Comparison of ENCODE assay signal across 8 cellular contexts in the genomic region with DNA sequence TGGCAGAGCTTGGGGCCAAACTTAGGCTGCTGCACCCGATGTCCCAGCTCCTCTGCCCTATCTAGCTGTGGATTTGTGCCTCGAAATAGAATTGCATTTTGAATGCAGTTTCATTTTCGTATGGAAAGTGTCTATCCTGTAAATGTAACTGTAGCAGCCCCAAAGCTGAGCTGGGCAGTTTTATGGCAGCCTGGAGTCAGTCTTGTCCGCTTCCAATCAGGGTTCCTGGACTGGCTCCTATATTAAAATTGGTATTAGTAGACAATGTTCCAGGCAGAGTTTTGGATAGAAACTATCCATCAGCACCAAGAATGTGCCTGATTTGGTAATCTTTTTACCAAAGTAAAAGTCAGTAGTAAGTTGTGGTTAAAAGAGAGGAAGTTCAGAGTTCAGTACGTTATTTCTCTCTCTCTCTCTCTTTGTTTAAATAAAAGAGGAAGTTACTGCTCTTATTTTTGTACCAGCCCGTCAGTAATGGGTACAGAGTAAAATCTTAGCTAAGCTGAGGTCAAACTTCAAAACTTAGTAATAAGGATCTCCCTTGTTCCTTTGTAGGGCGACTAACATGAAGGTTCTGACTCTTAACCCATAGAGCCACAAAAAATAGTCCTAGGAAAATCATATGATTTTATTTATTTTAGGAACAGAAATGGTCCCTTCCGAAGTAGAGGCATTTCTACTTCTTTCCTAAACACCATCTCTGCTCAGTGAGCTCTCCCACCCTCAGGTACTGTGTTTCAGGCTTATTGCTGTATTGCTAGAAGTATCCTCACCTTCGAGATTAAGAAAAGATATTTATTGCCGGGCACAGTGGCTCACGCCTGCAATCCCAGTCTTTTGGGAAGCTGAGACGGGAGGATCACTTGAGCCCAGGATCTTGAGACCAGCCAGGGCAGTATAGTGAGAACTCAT. TPM values are rescaled to one million over a fixed set of nuclear protein-coding genes. Genes with fewer than 3 reads are reported as not detected.
A peak's percentile ranks its signal among the peaks of the same experiment; 100 is the strongest.
DNase-seq lines count a peak whose midpoint lies in the region; ATAC-seq and TF ChIP-seq lines count a peak whose summit lies in the region.

No MANE protein-coding gene starts in this region.

- 40 to 52% (median 50%) methylated on average over 12 of the region's 12 CpGs for WGBS in stomach, 5 donors
- WGBS in prostate gland: 38% methylated on average over 12 of the region's 12 CpGs

- H3K36me3 Mint-ChIP-seq in CD8-positive, alpha-beta T cell: no peaks in the 10 kb centered on the region
- H3K36me3 Mint-ChIP-seq in activated T-helper 17 cell treated with anti-CD3 and anti-CD28 coated beads, Interleukin-2, amount 50 U/mL, for 72 hours (ENCODE audit: low read depth): no peaks in the 10 kb centered on the region
- H3K36me3 Mint-ChIP-seq in WTC11: no peaks in the 10 kb centered on the region

- peak overlapping the region; percentile 56 for H3K4me3 ChIP-seq in CD8-positive, alpha-beta T cell (ENCODE audit: low read depth, low read length)
- H3K4me3 ChIP-seq in stomach: peak overlapping the region; percentile 13 to 28 (median 26)
- H3K4me3 ChIP-seq in prostate gland: no peak overlapping the region

- no peaks in the 10 kb centered on the region for H3K9me3 Mint-ChIP-seq in CD8-positive, alpha-beta T cell
- no peaks in the 10 kb centered on the region for H3K9me3 Mint-ChIP-seq in activated T-helper 17 cell treated with anti-CD3 and anti-CD28 coated beads, Interleukin-2, amount 50 U/mL, for 72 hours
- no peaks in the 10 kb centered on the region for H3K9me3 Mint-ChIP-seq in WTC11

- H3K9me3 ChIP-seq in CD8-positive, alpha-beta T cell (ENCODE audit: low read length): no peaks in the 10 kb centered on the region
- H3K9me3 ChIP-seq in stomach: no peaks in the 10 kb centered on the region
- H3K9me3 ChIP-seq in prostate gland: no peaks in the 10 kb centered on the region

- no peaks in the 10 kb centered on the region for H3K27me3 ChIP-seq in CD8-positive, alpha-beta T cell (ENCODE audit: insufficient read depth, low read length)
- H3K27me3 ChIP-seq in stomach: no peaks in the 10 kb centered on the region
- H3K27me3 ChIP-seq in prostate gland (replicated peaks; ENCODE audit: insufficient read depth): no peaks in the 10 kb centered on the region

- TF ChIP-seq CTCF in CD8-positive, alpha-beta T cell (IDR thresholded peaks at IDR 0.05): no peak
- no peak for TF ChIP-seq CTCF in stomach (IDR thresholded peaks at IDR 0.05)
- no peak for TF ChIP-seq CTCF in prostate gland (IDR thresholded peaks at IDR 0.05)
- no peak for TF ChIP-seq CTCF in WTC11 (IDR thresholded peaks at IDR 0.05)

- H3K4me1 Mint-ChIP-seq in CD8-positive, alpha-beta T cell (ENCODE audit: low read depth): peaks cover 86% of the 10 kb centered on the region
- peaks cover 39% of the 10 kb centered on the region for H3K4me1 Mint-ChIP-seq in activated T-helper 17 cell treated with anti-CD3 and anti-CD28 coated beads, Interleukin-2, amount 50 U/mL, for 72 hours
- H3K4me1 Mint-ChIP-seq in WTC11: peaks cover 13% of the 10 kb centered on the region

- POLR2A ChIA-PET in CD8-positive, alpha-beta T cell (lab: Charles Lee): interaction anchor here (0.7 to 1.9 kb wide), 9 partner anchors 10 to 150 kb away, joined by 3 to 7 read pairs (median 5); a partner anchor contains a TSS
- POLR2A ChIA-PET in WTC11 (lab: Charles Lee): no interaction called here

- DNase-seq in CD8-positive, alpha-beta T cell: no peak
- no peak for DNase-seq in stomach
- DNase-seq in prostate gland (ENCODE audit: low spot score): no peak
- no peak for DNase-seq in WTC11 (ENCODE audit: low spot score)
- DNase-seq in cortex of kidney (lab: John Stamatoyannopoulos, UW): no peak

- peak overlapping the region; percentile 91 for H3K27ac Mint-ChIP-seq in CD8-positive, alpha-beta T cell
- H3K27ac Mint-ChIP-seq in activated T-helper 17 cell treated with anti-CD3 and anti-CD28 coated beads, Interleukin-2, amount 50 U/mL, for 72 hours: peak overlapping the region; percentile 87
- H3K27ac Mint-ChIP-seq in WTC11: no peak overlapping the region

- intact Hi-C loops in CD8-positive, alpha-beta T cell (cut with DNase I, micrococcal nuclease): loop anchor here (2.0 to 5.0 kb wide), 3 partner anchors 15 to 89 kb away; no protein-coding TSS in a partner anchor
- intact Hi-C loops in stomach (cut with DNase I; ENCODE audit: low total_unique reads): no loop called here
- intact Hi-C loops in prostate gland (cut with DNase I): no loop called here

- peak overlapping the region; percentile 30 for H3K27ac ChIP-seq in CD8-positive, alpha-beta T cell (ENCODE audit: low read depth, low read length)
- H3K27ac ChIP-seq in stomach: peak overlapping the region in 4 of 5 donors; percentile 49 to 66 (median 56)
- H3K27ac ChIP-seq in prostate gland: no peak overlapping the region

- H3K4me3 Mint-ChIP-seq in CD8-positive, alpha-beta T cell: peak overlapping the region; percentile 88
- H3K4me3 Mint-ChIP-seq in activated T-helper 17 cell treated with anti-CD3 and anti-CD28 coated beads, Interleukin-2, amount 50 U/mL, for 72 hours: peak overlapping the region; percentile 83
- no peak overlapping the region for H3K4me3 Mint-ChIP-seq in WTC11

- ATAC-seq in CD8-positive, alpha-beta T cell: peak; percentile 86
- ATAC-seq in GM19397 (IDR thresholded peaks at IDR 0.05; ENCODE audit: unreplicated experiment) (peak; percentile 72), HG03439 (IDR thresholded peaks at IDR 0.05; ENCODE audit: unreplicated experiment) (peak; percentile 75), WTC11 (no peak)
- ATAC-seq in activated T-helper 17 cell treated with anti-CD3 and anti-CD28 coated beads, Interleukin-2, amount 50 U/mL, for 72 hours (replicated peaks): peak; percentile 85

- H3K36me3 ChIP-seq in CD8-positive, alpha-beta T cell (ENCODE audit: insufficient read depth, low read length): no peaks in the 10 kb centered on the region
- H3K36me3 ChIP-seq in stomach: no peaks in the 10 kb centered on the region
- no peaks in the 10 kb centered on the region for H3K36me3 ChIP-seq in prostate gland

- TF ChIP-seq POLR2A in stomach (IDR thresholded peaks at IDR 0.05): no peak
- no peak for TF ChIP-seq POLR2A in prostate gland (IDR thresholded peaks at IDR 0.05)

- CTCF ChIA-PET in CD8-positive, alpha-beta T cell (lab: Charles Lee): interaction anchor here (0.7 to 5.0 kb wide), 14 partner anchors 8 to 173 kb away, joined by 3 to 19 read pairs (median 4); no protein-coding TSS in a partner anchor
- CTCF ChIA-PET in WTC11 (lab: Charles Lee): interaction anchor here (1.7 kb wide), 1 partner anchor 146 kb away, joined by 8 read pairs; no protein-coding TSS in a partner anchor

- H3K4me1 ChIP-seq in CD8-positive, alpha-beta T cell (ENCODE audit: insufficient read depth, low read length): peaks cover 68% of the 10 kb centered on the region
- peaks cover 0 to 51% (median 15%) of the 10 kb centered on the region in 4 donors for H3K4me1 ChIP-seq in stomach
- no peaks in the 10 kb centered on the region for H3K4me1 ChIP-seq in prostate gland (replicated peaks)

- TF ChIP-seq EP300 in stomach (IDR thresholded peaks at IDR 0.05): no peak

- H3K27me3 Mint-ChIP-seq in CD8-positive, alpha-beta T cell (ENCODE audit: low read depth): no peaks in the 10 kb centered on the region
- H3K27me3 Mint-ChIP-seq in activated T-helper 17 cell treated with anti-CD3 and anti-CD28 coated beads, Interleukin-2, amount 50 U/mL, for 72 hours: no peaks in the 10 kb centered on the region
- H3K27me3 Mint-ChIP-seq in WTC11 (ENCODE audit: low read depth): peaks cover 97% of the 10 kb centered on the region

TF ChIP-seq in WTC11, 78 proteins besides CTCF, POLR2A, EP300 and RAD21 (continues in another document):
- TF ChIP-seq CREM (CRISPR knock-in tag; IDR thresholded peaks at IDR 0.05) (no peak), NFATC4 (CRISPR knock-in tag; IDR thresholded peaks at IDR 0.05) (no peak), JUN (CRISPR knock-in tag; IDR thresholded peaks at IDR 0.05) (no peak), ZBTB21 (CRISPR knock-in tag; IDR thresholded peaks at IDR 0.05; ENCODE audit: borderline replicate concordance) (no peak), FOXK1 (CRISPR knock-in tag; IDR thresholded peaks at IDR 0.05) (no peak)
- TF ChIP-seq, protein P1, sequence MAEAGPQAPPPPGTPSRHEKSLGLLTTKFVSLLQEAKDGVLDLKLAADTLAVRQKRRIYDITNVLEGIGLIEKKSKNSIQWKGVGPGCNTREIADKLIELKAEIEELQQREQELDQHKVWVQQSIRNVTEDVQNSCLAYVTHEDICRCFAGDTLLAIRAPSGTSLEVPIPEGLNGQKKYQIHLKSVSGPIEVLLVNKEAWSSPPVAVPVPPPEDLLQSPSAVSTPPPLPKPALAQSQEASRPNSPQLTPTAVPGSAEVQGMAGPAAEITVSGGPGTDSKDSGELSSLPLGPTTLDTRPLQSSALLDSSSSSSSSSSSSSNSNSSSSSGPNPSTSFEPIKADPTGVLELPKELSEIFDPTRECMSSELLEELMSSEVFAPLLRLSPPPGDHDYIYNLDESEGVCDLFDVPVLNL (CRISPR knock-in tag; IDR thresholded peaks at IDR 0.05; ENCODE audit: borderline replicate concordance, low read depth): no peak
- TF ChIP-seq, protein P2, sequence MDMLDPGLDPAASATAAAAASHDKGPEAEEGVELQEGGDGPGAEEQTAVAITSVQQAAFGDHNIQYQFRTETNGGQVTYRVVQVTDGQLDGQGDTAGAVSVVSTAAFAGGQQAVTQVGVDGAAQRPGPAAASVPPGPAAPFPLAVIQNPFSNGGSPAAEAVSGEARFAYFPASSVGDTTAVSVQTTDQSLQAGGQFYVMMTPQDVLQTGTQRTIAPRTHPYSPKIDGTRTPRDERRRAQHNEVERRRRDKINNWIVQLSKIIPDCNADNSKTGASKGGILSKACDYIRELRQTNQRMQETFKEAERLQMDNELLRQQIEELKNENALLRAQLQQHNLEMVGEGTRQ (CRISPR knock-in tag; IDR thresholded peaks at IDR 0.05): no peak

RNA-seq across cellular contexts. Expression of a gene that starts 28.0 kb away (rescaled TPM):
- 10 to 100 TPM; 62.8 to 64.4 TPM for total RNA-seq in CD8-positive, alpha-beta T cell
- total RNA-seq in activated T-helper 17 cell treated with anti-CD3 and anti-CD28 coated beads, Interleukin-2, amount 50 U/mL, for 72 hours: 10 to 100 TPM; 76.0 to 87.7 TPM
- total RNA-seq in stomach (10 to 100 TPM; 10.6 to 49.6 (median 19.7) TPM), prostate gland (10 to 100 TPM in 1 of 2 donors, 1 to 10 TPM in 1; 2.9 to 28.6 TPM), WTC11 (2021) (6.9 to 13.4 TPM (median 11.3 TPM) in 3 replicates)
- polyA plus RNA-seq in stomach: 1 to 10 TPM; 1.1 to 2.0 (median 1.2) TPM

Comparison
In these comparisons a context has a peak if more than half of its experiments do, and no peak if none do; other contexts are left out.
1. H3K27ac ChIP-seq: peak in CD8-positive, alpha-beta T cell (single experiment) and stomach (4 of 5); none in prostate gland (0 of 2).
2. H3K4me3 ChIP-seq: peak in CD8-positive, alpha-beta T cell (single experiment) and stomach (4 of 4); none in prostate gland (0 of 2).
3. intact Hi-C loops: an anchor here in CD8-positive, alpha-beta T cell (2.0 to 5.0 kb wide); none called in stomach and prostate gland.